In genomic region chr14:70027785-70028428, GRCh38 we compare ENCODE assay signal across 1 cellular context.
TF ChIP-seq lines count a peak whose summit lies in the region.

No MANE protein-coding gene starts in this region.

TF ChIP-seq in GM23338, 12 proteins besides CTCF, POLR2A, EP300 and RAD21 (continued from another document):
- TF ChIP-seq ZNF462 (CRISPR knock-in tag; IDR thresholded peaks at IDR 0.05) (no peak), REST (IDR thresholded peaks at IDR 0.05; ENCODE audit: unreplicated experiment) (no peak), STAT1 (IDR thresholded peaks at IDR 0.05; ENCODE audit: unreplicated experiment) (no peak), CREB1 (CRISPR knock-in tag; IDR thresholded peaks at IDR 0.05; ENCODE audit: low read depth) (no peak), ZNF114 (CRISPR knock-in tag; IDR thresholded peaks at IDR 0.05) (no peak)
